In the genomic region with DNA sequence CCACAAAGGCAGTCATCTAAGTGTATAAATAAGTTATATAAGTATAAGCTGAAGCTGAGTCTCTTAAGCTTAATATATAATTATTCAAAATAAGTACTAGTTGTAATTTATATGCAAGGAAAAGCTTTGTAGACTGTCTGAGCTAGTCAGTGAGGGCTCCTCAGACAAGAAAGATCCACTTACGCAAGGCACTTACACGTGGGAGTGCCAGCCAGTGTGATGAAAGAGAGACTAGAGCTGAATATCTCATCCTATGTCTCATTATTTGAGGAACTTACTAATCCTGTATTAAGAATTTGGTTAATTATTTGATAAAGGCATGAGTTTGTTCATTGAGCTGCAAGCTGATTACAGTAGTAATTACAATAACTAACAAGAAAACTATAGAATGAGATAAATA, we compare ENCODE assay signal across 32 cellular contexts.
DNase-seq lines count a peak whose midpoint lies in the region; ATAC-seq and TF ChIP-seq lines count a peak whose summit lies in the region.
"Had no signal": no experiment of that assay in that cellular context is flagged by ENCODE, and none has a peak within 500 bp of the region (broad histone marks: within the 10 kb centered on the region; RNA-seq: fewer than 3 reads in every experiment).

No MANE protein-coding gene starts in this region.

- no peak overlapping the region for H3K27ac Mint-ChIP-seq in stimulated activated effector memory CD8-positive, alpha-beta T cell treated with anti-CD3 and anti-CD28 coated beads, Interleukin-12 subunit alpha, Interleukin-12 subunit beta, amount 100 ng/mL, for 72 hours
- H3K27ac Mint-ChIP-seq: activated CD4-positive, alpha-beta memory T cell treated with anti-CD3 and anti-CD28 coated beads for 36 hours; activated naive CD8-positive, alpha-beta T cell treated with anti-CD3 and anti-CD28 coated beads, Interleukin-2, amount 10 ng/mL, durations not matched to agents 7 days and 5 days; natural killer cell; T-helper 2 cell treated with Interferon-gamma antibody and Interleukin-4, amounts not matched to agents 5 μg/mL and 100 μg/mL, for 36 hours had no signal

- H3K9me3 ChIP-seq in lung (ENCODE audit: control insufficient read depth in 2 of 2, insufficient read depth in 1 of 2, low read length in 1 of 2) = no peaks in the 10 kb centered on the region
- H3K9me3 ChIP-seq: gastrocnemius medialis, suprapubic skin, uterus had no signal

- no peak for TF ChIP-seq CTCF in NB4 (IDR thresholded peaks at IDR 0.05; ENCODE audit: low read depth, low read length)
- TF ChIP-seq CTCF in lung (IDR thresholded peaks at IDR 0.05; ENCODE audit: control extremely low read depth, extremely low read depth) = no peak

- no peaks in the 10 kb centered on the region for H3K9me3 Mint-ChIP-seq in stimulated activated effector memory CD8-positive, alpha-beta T cell treated with anti-CD3 and anti-CD28 coated beads, Interleukin-12 subunit alpha, Interleukin-12 subunit beta, amount 100 ng/mL, for 72 hours
- H3K9me3 Mint-ChIP-seq: activated CD4-positive, alpha-beta memory T cell treated with anti-CD3 and anti-CD28 coated beads for 36 hours; activated naive CD8-positive, alpha-beta T cell treated with anti-CD3 and anti-CD28 coated beads, Interleukin-2, amount 10 ng/mL, durations not matched to agents 7 days and 5 days; natural killer cell; T-helper 2 cell treated with Interferon-gamma antibody and Interleukin-4, amounts not matched to agents 5 μg/mL and 100 μg/mL, for 36 hours had no signal

- WGBS in lung, 2 donors = 45% methylated on average over 2 of the region's 2 CpGs

- peak; percentile 82 for DNase-seq in CD1c-positive myeloid dendritic cell (ENCODE audit: extremely low spot score)
- DNase-seq in NB4 (ENCODE audit: low read depth) = peak; percentile 77
- peak; percentile 80 for DNase-seq in amniotic epithelial cell (ENCODE audit: low read depth)
- no peak for DNase-seq in lung (ENCODE audit: low spot score)
- no peak for DNase-seq in activated CD4-positive, CD25-positive, alpha-beta regulatory T cell treated with anti-CD3 and anti-CD28 coated beads, Interleukin-2, amount 50 U/mL, for 72 hours
- no peak for DNase-seq in stimulated activated effector memory CD8-positive, alpha-beta T cell treated with anti-CD3 and anti-CD28 coated beads, Interleukin-12 subunit alpha, Interleukin-12 subunit beta, amount 100 ng/mL, for 72 hours (ENCODE audit: low spot score in 2 of 2)
- DNase-seq: ACHN; activated CD4-positive, alpha-beta memory T cell treated with anti-CD3 and anti-CD28 coated beads for 36 hours; activated CD4-positive, CD25-positive, alpha-beta regulatory T cell; activated effector memory CD4-positive, alpha-beta T cell treated with Interleukin-2 at 50 U/mL for 16 hours; activated naive CD8-positive, alpha-beta T cell treated with anti-CD3 and anti-CD28 coated beads, Interleukin-2, amount 10 ng/mL, durations not matched to agents 7 days and 5 days; cerebellar nuclear complex; DMS 273 treated with DMSO at 0.1 percent for 48 hours; effector CD4-positive, alpha-beta T cell; erythroblast; gastrocnemius medialis; natural killer cell; NCI-H1417 treated with DMSO at 0.1 percent for 48 hours; NCI-H2107; NCI-H510A treated with DMSO at 0.1 percent for 48 hours; RPMI8226; stimulated activated CD4-positive, alpha-beta T cell treated with anti-CD3 and anti-CD28 coated beads, Interleukin-2, amount 100 ng/mL, for 24 hours; uterus had no signal

- H3K4me3 Mint-ChIP-seq in stimulated activated effector memory CD8-positive, alpha-beta T cell treated with anti-CD3 and anti-CD28 coated beads, Interleukin-12 subunit alpha, Interleukin-12 subunit beta, amount 100 ng/mL, for 72 hours = no peak overlapping the region
- H3K4me3 Mint-ChIP-seq: activated CD4-positive, alpha-beta memory T cell treated with anti-CD3 and anti-CD28 coated beads for 36 hours; activated naive CD8-positive, alpha-beta T cell treated with anti-CD3 and anti-CD28 coated beads, Interleukin-2, amount 10 ng/mL, durations not matched to agents 7 days and 5 days; natural killer cell; T-helper 2 cell treated with Interferon-gamma antibody and Interleukin-4, amounts not matched to agents 5 μg/mL and 100 μg/mL, for 36 hours had no signal

- H3K4me3 ChIP-seq in NB4 (ENCODE audit: low read depth, low read length) (no peak overlapping the region), lung (no peak overlapping the region)
- H3K4me3 ChIP-seq: gastrocnemius medialis, SK-N-MC, smooth muscle cell, suprapubic skin, uterus had no signal

- no peaks in the 10 kb centered on the region for H3K36me3 ChIP-seq in lung (ENCODE audit: control insufficient read depth in 2 of 2, insufficient read depth in 2 of 2, low read length in 2 of 2)
- H3K36me3 ChIP-seq: gastrocnemius medialis, suprapubic skin, uterus had no signal

- no peaks in the 10 kb centered on the region for H3K4me1 ChIP-seq in lung (ENCODE audit: control insufficient read depth in 2 of 2, insufficient read depth in 2 of 2, low read length in 2 of 2)
- H3K4me1 ChIP-seq: gastrocnemius medialis, suprapubic skin, uterus had no signal

- H3K36me3 Mint-ChIP-seq in stimulated activated effector memory CD8-positive, alpha-beta T cell treated with anti-CD3 and anti-CD28 coated beads, Interleukin-12 subunit alpha, Interleukin-12 subunit beta, amount 100 ng/mL, for 72 hours = no peaks in the 10 kb centered on the region
- H3K36me3 Mint-ChIP-seq: activated CD4-positive, alpha-beta memory T cell treated with anti-CD3 and anti-CD28 coated beads for 36 hours; activated naive CD8-positive, alpha-beta T cell treated with anti-CD3 and anti-CD28 coated beads, Interleukin-2, amount 10 ng/mL, durations not matched to agents 7 days and 5 days; CD14-positive monocyte; natural killer cell had no signal

- H3K4me1 Mint-ChIP-seq in stimulated activated effector memory CD8-positive, alpha-beta T cell treated with anti-CD3 and anti-CD28 coated beads, Interleukin-12 subunit alpha, Interleukin-12 subunit beta, amount 100 ng/mL, for 72 hours = no peaks in the 10 kb centered on the region
- H3K4me1 Mint-ChIP-seq: activated naive CD8-positive, alpha-beta T cell treated with anti-CD3 and anti-CD28 coated beads, Interleukin-2, amount 10 ng/mL, durations not matched to agents 7 days and 5 days; natural killer cell had no signal

- TF ChIP-seq POLR2A in NB4 (IDR thresholded peaks at IDR 0.05; ENCODE audit: extremely low read depth, insufficient read length) = no peak

- peak; percentile 53 for ATAC-seq in lung (ENCODE audit: insufficient read depth, low FRiP score)
- ATAC-seq in GM18511 (IDR thresholded peaks at IDR 0.05; ENCODE audit: unreplicated experiment) = no peak
- no peak for ATAC-seq in stimulated activated effector memory CD8-positive, alpha-beta T cell treated with anti-CD3 and anti-CD28 coated beads, Interleukin-12 subunit alpha, Interleukin-12 subunit beta, amount 100 ng/mL, for 72 hours
- no peak for ATAC-seq in HG03521 (IDR thresholded peaks at IDR 0.05; ENCODE audit: unreplicated experiment)
- ATAC-seq: gastrocnemius medialis, HCT116, left lobe of liver, natural killer cell had no signal

- H3K27me3 ChIP-seq in lung (ENCODE audit: control insufficient read depth, insufficient read depth) = no peaks in the 10 kb centered on the region
- H3K27me3 ChIP-seq: gastrocnemius medialis, suprapubic skin, uterus had no signal

- H3K27ac ChIP-seq in lung (ENCODE audit: low read depth in 1 of 2, low read length in 1 of 2) = no peak overlapping the region
- H3K27ac ChIP-seq: gastrocnemius medialis, SK-N-MC, suprapubic skin, uterus had no signal

Comparison
In these comparisons a context has a peak if more than half of its experiments do, and no peak if none do; other contexts are left out.
1. DNase-seq: peak in CD1c-positive myeloid dendritic cell (single experiment), NB4 (single experiment) and amniotic epithelial cell (single experiment); none in lung (single experiment), activated CD4-positive, CD25-positive, alpha-beta regulatory T cell treated with anti-CD3 and anti-CD28 coated beads, Interleukin-2, amount 50 U/mL, for 72 hours (single experiment) and stimulated activated effector memory CD8-positive, alpha-beta T cell treated with anti-CD3 and anti-CD28 coated beads, Interleukin-12 subunit alpha, Interleukin-12 subunit beta, amount 100 ng/mL, for 72 hours (0 of 2).